Comparison of ENCODE assay signal across 15 cellular contexts in the genomic region with DNA sequence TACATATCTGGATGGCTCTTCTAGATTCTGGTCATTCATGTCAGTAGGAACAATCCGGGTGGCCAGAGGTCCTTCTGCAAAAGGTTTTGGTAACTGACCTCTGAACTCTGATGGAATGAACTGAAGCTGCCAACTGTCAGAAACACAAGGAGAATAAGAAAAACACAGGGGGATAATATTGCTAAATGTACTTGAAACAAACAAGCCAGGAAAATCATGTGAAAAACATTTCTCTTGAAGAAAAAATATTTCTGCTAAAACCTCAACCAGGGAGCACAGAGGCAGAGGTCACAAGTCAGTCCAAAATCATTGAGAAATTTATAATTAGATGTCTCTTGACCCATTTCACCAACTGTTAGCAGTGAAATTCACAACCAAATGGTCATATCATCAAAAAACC.
"Had no signal": no experiment of that assay in that cellular context is flagged by ENCODE, and none has a peak within 500 bp of the region (broad histone marks: within the 10 kb centered on the region; RNA-seq: fewer than 3 reads in every experiment).

No MANE protein-coding gene starts in this region.

- H3K4me1 Mint-ChIP-seq: central memory CD8-positive, alpha-beta T cell; memory B cell had no signal

- H3K27ac Mint-ChIP-seq: activated CD8-positive, alpha-beta memory T cell treated with anti-CD3 and anti-CD28 coated beads, Interleukin-2, amount 10 ng/mL, durations not matched to agents 7 days and 5 days; activated T-cell treated with anti-CD3 and anti-CD28 coated beads, Interleukin-2, amount 50 U/mL, for 24 hours; memory B cell; natural killer cell treated with Interleukin-12 subunit alpha and Interleukin-12 subunit beta and Interleukin-15 and Interleukin-18, amount 100 ng/mL, for 72 hours; stimulated activated naive CD8-positive, alpha-beta T cell treated with anti-CD3 and anti-CD28 coated beads, Interleukin-15, Interleukin-2, amounts not matched to agents 100 ng/mL and 50 ng/mL, for 24 hours had no signal

- DNase-seq: activated CD4-positive, CD25-positive, alpha-beta regulatory T cell treated with anti-CD3 and anti-CD28 coated beads, Interleukin-2, amount 50 U/mL, for 72 hours; activated CD8-positive, alpha-beta memory T cell treated with anti-CD3 and anti-CD28 coated beads, Interleukin-2, amount 10 ng/mL, durations not matched to agents 7 days and 5 days; activated naive CD4-positive, alpha-beta T cell treated with anti-CD3 and anti-CD28 coated beads, Interleukin-2, amount 50 U/mL, for 16 hours; activated T-cell treated with anti-CD3 and anti-CD28 coated beads, Interleukin-2, amount 50 U/mL, for 24 hours; amniotic stem cell; body of pancreas; effector memory CD4-positive, alpha-beta T cell; left lung; posterior cingulate gyrus had no signal

- ATAC-seq: activated CD8-positive, alpha-beta memory T cell treated with anti-CD3 and anti-CD28 coated beads, Interleukin-2, amount 10 ng/mL, durations not matched to agents 7 days and 5 days; body of pancreas had no signal

- H3K27ac ChIP-seq: left lung, thoracic aorta had no signal

- H3K4me3 ChIP-seq: body of pancreas, left lung, smooth muscle cell, thoracic aorta had no signal

- H3K4me2 ChIP-seq: smooth muscle cell had no signal

- H3K27me3 Mint-ChIP-seq: activated CD8-positive, alpha-beta memory T cell treated with anti-CD3 and anti-CD28 coated beads, Interleukin-2, amount 10 ng/mL, durations not matched to agents 7 days and 5 days; activated T-cell treated with anti-CD3 and anti-CD28 coated beads, Interleukin-2, amount 50 U/mL, for 24 hours; central memory CD8-positive, alpha-beta T cell; memory B cell; natural killer cell treated with Interleukin-12 subunit alpha and Interleukin-12 subunit beta and Interleukin-15 and Interleukin-18, amount 100 ng/mL, for 72 hours; stimulated activated naive CD8-positive, alpha-beta T cell treated with anti-CD3 and anti-CD28 coated beads, Interleukin-15, Interleukin-2, amounts not matched to agents 100 ng/mL and 50 ng/mL, for 24 hours had no signal

- H3K9me3 ChIP-seq: body of pancreas, left lung, thoracic aorta had no signal

- H3K27me3 ChIP-seq: body of pancreas, left lung had no signal

- H3K4me3 Mint-ChIP-seq: activated CD8-positive, alpha-beta memory T cell treated with anti-CD3 and anti-CD28 coated beads, Interleukin-2, amount 10 ng/mL, durations not matched to agents 7 days and 5 days; activated T-cell treated with anti-CD3 and anti-CD28 coated beads, Interleukin-2, amount 50 U/mL, for 24 hours; central memory CD8-positive, alpha-beta T cell; memory B cell; natural killer cell treated with Interleukin-12 subunit alpha and Interleukin-12 subunit beta and Interleukin-15 and Interleukin-18, amount 100 ng/mL, for 72 hours; stimulated activated naive CD8-positive, alpha-beta T cell treated with anti-CD3 and anti-CD28 coated beads, Interleukin-15, Interleukin-2, amounts not matched to agents 100 ng/mL and 50 ng/mL, for 24 hours had no signal

- H3K9me3 Mint-ChIP-seq: activated T-cell treated with anti-CD3 and anti-CD28 coated beads, Interleukin-2, amount 50 U/mL, for 24 hours; central memory CD8-positive, alpha-beta T cell; memory B cell; natural killer cell treated with Interleukin-12 subunit alpha and Interleukin-12 subunit beta and Interleukin-15 and Interleukin-18, amount 100 ng/mL, for 72 hours; stimulated activated naive CD8-positive, alpha-beta T cell treated with anti-CD3 and anti-CD28 coated beads, Interleukin-15, Interleukin-2, amounts not matched to agents 100 ng/mL and 50 ng/mL, for 24 hours had no signal
